ENCODE assay signal across 22 cellular contexts in genomic region chr19:33216198-33216830, GRCh38. TPM values are rescaled to one million over a fixed set of nuclear protein-coding genes. Genes with fewer than 3 reads are reported as not detected.
DNase-seq lines count a peak whose midpoint lies in the region; ATAC-seq, FAIRE-seq and TF ChIP-seq lines count a peak whose summit lies in the region.
"Had no signal": no experiment of that assay in that cellular context is flagged by ENCODE, and none has a peak within 500 bp of the region (broad histone marks: within the 10 kb centered on the region; RNA-seq: fewer than 3 reads in every experiment).

No MANE protein-coding gene starts in this region.

- TF ChIP-seq POLR2A in A549 (IDR thresholded peaks at IDR 0.05; ENCODE audit: low read length) (no peak), IMR-90 (IDR thresholded peaks at IDR 0.05; ENCODE audit: low read depth, low read length) (no peak), H1 (IDR thresholded peaks at IDR 0.05; ENCODE audit: control extremely low read depth in 1 of 2, low read depth in 2 of 2, low read length in 2 of 2) (no peak)

- H3K27ac ChIP-seq in A549 (no peak overlapping the region), IMR-90 (ENCODE audit: insufficient read depth, low read length) (no peak overlapping the region), H1 (ENCODE audit: low read depth, low read length) (no peak overlapping the region)
- H3K27ac ChIP-seq: GM23248 had no signal

- H3K4me1 ChIP-seq in A549, result no peaks in the 10 kb centered on the region
- no peaks in the 10 kb centered on the region for H3K4me1 ChIP-seq in IMR-90 (ENCODE audit: control insufficient read depth, insufficient read depth, low read length)
- H3K4me1 ChIP-seq in H1 (replicated peaks in 1 of 4; ENCODE audit: control insufficient read depth in 3 of 4, insufficient read depth in 4 of 4, low read length in 3 of 4), result peaks cover 0 to 2% (median under 1%) of the 10 kb centered on the region in 4 experiments; a peak in 3 of 7 replicates

- no peaks in the 10 kb centered on the region for H3K27me3 Mint-ChIP-seq in activated CD4-positive, alpha-beta memory T cell treated with anti-CD3 and anti-CD28 coated beads, Interleukin-2, amount 10 ng/mL, durations not matched to agents 7 days and 5 days

- H3K27ac Mint-ChIP-seq in activated CD4-positive, alpha-beta memory T cell treated with anti-CD3 and anti-CD28 coated beads, Interleukin-2, amount 10 ng/mL, durations not matched to agents 7 days and 5 days, result no peak overlapping the region
- H3K27ac Mint-ChIP-seq: CD14-positive monocyte had no signal

- H3K27me3 ChIP-seq in IMR-90 (ENCODE audit: control insufficient read depth, insufficient read depth, low read length), result peaks cover 17% of the 10 kb centered on the region; the same call in 1 of the 2 replicates
- no peaks in the 10 kb centered on the region for H3K27me3 ChIP-seq in H1 (replicated peaks in 1 of 4; ENCODE audit: control insufficient read depth in 3 of 4, extremely low read depth in 1 of 4, insufficient read depth in 3 of 4, low read length in 3 of 4)

- H3K4me1 Mint-ChIP-seq in activated CD4-positive, alpha-beta memory T cell treated with anti-CD3 and anti-CD28 coated beads, Interleukin-2, amount 10 ng/mL, durations not matched to agents 7 days and 5 days, result no peaks in the 10 kb centered on the region
- H3K4me1 Mint-ChIP-seq: CD14-positive monocyte had no signal

- dilution Hi-C loops in IMR-90 (cut with HindIII; ENCODE audit: low sequenced_read_pairs, unreplicated experiment), result no loop called here

- TF ChIP-seq EP300 in A549 (IDR thresholded peaks at IDR 0.05) (no peak), H1 (IDR thresholded peaks at IDR 0.05; ENCODE audit: borderline replicate concordance in 1 of 2, low read depth in 2 of 2, low read length in 2 of 2) (no peak)

- TF ChIP-seq RAD21 in A549 (conservative IDR thresholded peaks at IDR 0.05 in 1 of 2, IDR thresholded peaks at IDR 0.05 in 1 of 2) (no peak), IMR-90 (IDR thresholded peaks at IDR 0.05; ENCODE audit: low read length) (no peak), H1 (IDR thresholded peaks at IDR 0.05 in 1 of 2, conservative IDR thresholded peaks at IDR 0.05 in 1 of 2; ENCODE audit: low read depth in 2 of 2, low read length in 2 of 2) (peak; percentile 34 to 53)

- no peaks in the 10 kb centered on the region for H3K23me2 ChIP-seq in H1 (ENCODE audit: low read depth, low read length)

- H2BK120ac ChIP-seq in IMR-90 (ENCODE audit: low read depth, low read length), result no peak overlapping the region
- H2BK120ac ChIP-seq in H1 (replicated peaks; ENCODE audit: low read depth, low read length), result no peak overlapping the region

- H3K56ac ChIP-seq in IMR-90 (ENCODE audit: extremely low read depth, insufficient read depth, low read length) (no peak overlapping the region), H1 (replicated peaks; ENCODE audit: insufficient read length, low read depth, low read length) (no peak overlapping the region)

- no peaks in the 10 kb centered on the region for H3K9me1 ChIP-seq in IMR-90 (ENCODE audit: insufficient read depth, low read length)

- intact Hi-C loops in IMR-90 (cut with micrococcal nuclease), result no loop called here

- no TSS peak for BruUV-seq in IMR-90 (replicated peaks; lab: Mats Ljungman, UMichigan)

- H2BK5ac ChIP-seq in IMR-90 (ENCODE audit: low read depth, low read length, poor library complexity, severe bottlenecking) (no peak overlapping the region), H1 (ENCODE audit: low read depth, low read length) (no peak overlapping the region)

- H2AFZ ChIP-seq in IMR-90 (replicated peaks; ENCODE audit: low read length, poor library complexity), result peak overlapping the region; percentile 32
- 0 out of 2 replicates have a peak overlapping the region, but pooled peaks have one; percentile 65 for H2AFZ ChIP-seq in H1 (ENCODE audit: low read length)
- H2AFZ ChIP-seq: GM23248 had no signal

- H3K4me3 ChIP-seq in A549 (no peak overlapping the region), IMR-90 (ENCODE audit: insufficient read depth, low read depth, low read length) (no peak overlapping the region), H1 (ENCODE audit: extremely low read depth in 1 of 4, insufficient read depth in 2 of 4, low read depth in 3 of 4, low read length in 4 of 4) (no peak overlapping the region)
- H3K4me3 ChIP-seq: GM23248 had no signal

- no peaks in the 10 kb centered on the region for H3K9me3 Mint-ChIP-seq in activated CD4-positive, alpha-beta memory T cell treated with anti-CD3 and anti-CD28 coated beads, Interleukin-2, amount 10 ng/mL, durations not matched to agents 7 days and 5 days
- H3K9me3 Mint-ChIP-seq: CD14-positive monocyte had no signal

- POLR2A ChIA-PET in A549 (lab: Yijun Ruan, JAX), result interaction anchor here (1.1 kb wide), 1 partner anchor 868 kb away, joined by 3 read pairs; no protein-coding TSS in a partner anchor
- POLR2A ChIA-PET in IMR-90 (lab: Charles Lee; ENCODE audit: unreplicated experiment), result no interaction called here
- POLR2A ChIA-PET in H1 (lab: Charles Lee; ENCODE audit: partially characterized antibody), result interaction anchor here (1.4 kb wide), 1 partner anchor 8 kb away, joined by 3 read pairs; no protein-coding TSS in a partner anchor
- POLR2A ChIA-PET in activated CD4-positive, alpha-beta memory T cell treated with anti-CD3 and anti-CD28 coated beads, Interleukin-2, amount 10 ng/mL, durations not matched to agents 7 days and 5 days (lab: Charles Lee), result interaction anchor here (0.6 kb wide), 1 partner anchor 35 kb away, joined by 3 read pairs; no protein-coding TSS in a partner anchor

- H3K4me2 ChIP-seq in A549 (no peak overlapping the region), IMR-90 (ENCODE audit: low read depth, low read length) (no peak overlapping the region), H1 (ENCODE audit: insufficient read depth in 1 of 2, low read depth in 2 of 2, low read length in 2 of 2) (no peak overlapping the region)

- CTCF ChIA-PET in A549 (lab: Yijun Ruan, JAX), result interaction anchor here (0.6 to 6.6 kb wide), 5 partner anchors 11 to 290 kb away, joined by 3 to 39 read pairs (median 7); no protein-coding TSS in a partner anchor
- CTCF ChIA-PET in IMR-90 (lab: Yijun Ruan, JAX), result no interaction called here
- CTCF ChIA-PET in H1 (lab: Charles Lee; ENCODE audit: partially characterized antibody), result interaction anchor here (0.6 to 3.8 kb wide), 12 partner anchors 7 to 355 kb away, joined by 3 to 21 read pairs (median 4); partner anchors contain the start of gene SLC7A10
- CTCF ChIA-PET in activated CD4-positive, alpha-beta memory T cell treated with anti-CD3 and anti-CD28 coated beads, Interleukin-2, amount 10 ng/mL, durations not matched to agents 7 days and 5 days (lab: Charles Lee), result no interaction called here

- no peak overlapping the region for H2BK20ac ChIP-seq in IMR-90 (ENCODE audit: low read depth, low read length)
- H2BK20ac ChIP-seq in H1 (ENCODE audit: low read length), result no peak overlapping the region

- H3K9ac ChIP-seq in IMR-90 (ENCODE audit: low read depth, low read length) (no peak overlapping the region), H1 (replicated peaks in 1 of 4; ENCODE audit: extremely low read depth in 1 of 4, low read depth in 3 of 4, low read length in 3 of 4) (no peak overlapping the region)
- H3K9ac ChIP-seq: GM23248 had no signal

- H3K79me1 ChIP-seq in IMR-90 (ENCODE audit: low read depth in 1 of 2, low read length in 2 of 2) (no peaks in the 10 kb centered on the region), H1 (ENCODE audit: low read depth, low read length) (no peaks in the 10 kb centered on the region)

- in situ Hi-C loops in IMR-90 (cut with MboI; ENCODE audit: low sequenced_read_pairs), result no loop called here

- no peaks in the 10 kb centered on the region; the same call in 1 of the 2 replicates for H4K20me1 ChIP-seq in IMR-90 (ENCODE audit: insufficient read depth, low read length)
- peaks cover 0 to 2% of the 10 kb centered on the region in 2 experiments for H4K20me1 ChIP-seq in H1 (replicated peaks in 1 of 2; ENCODE audit: control insufficient read depth in 1 of 2, insufficient read depth in 2 of 2, low read length in 2 of 2)

- DNase-seq in A549 (ENCODE audit: low read depth in 1 of 2, low spot score in 1 of 2) (no peak), ELF-1 (ENCODE audit: low read depth, low spot score) (peak; percentile 45), IMR-90 (no peak), H1 (ENCODE audit: low read depth in 1 of 2, low spot score in 2 of 2) (no peak), HK-2 (ENCODE audit: unreplicated experiment) (no peak)
- DNase-seq in activated CD8-positive, alpha-beta memory T cell treated with anti-CD3 and anti-CD28 coated beads, Interleukin-2, amount 50 U/mL, for 4 hours, result no peak
- DNase-seq in activated CD4-positive, alpha-beta memory T cell treated with anti-CD3 and anti-CD28 coated beads, Interleukin-2, amount 10 ng/mL, durations not matched to agents 7 days and 5 days, result no peak
- DNase-seq: ACHN, AML-193, COR-L47, GM23248, KBM-7, NCI-H1436 treated with DMSO at 0.1 percent for 48 hours, NCI-H2081, NCI-H510A, SHP77 treated with DMSO at 0.1 percent for 48 hours, T-helper 1 cell had no signal

- no peak overlapping the region for H3K4ac ChIP-seq in IMR-90 (ENCODE audit: low read depth, low read length)
- no peak overlapping the region for H3K4ac ChIP-seq in H1 (replicated peaks; ENCODE audit: insufficient read length, low read depth, low read length)

- H3K23ac ChIP-seq in IMR-90 (ENCODE audit: low read depth, low read length) (no peak overlapping the region), H1 (ENCODE audit: insufficient read length) (no peak overlapping the region)

- FAIRE-seq in A549 (lab: Jason Lieb, UNC), result peak; percentile 39
- no peak for FAIRE-seq in H1 (lab: Jason Lieb, UNC)
- FAIRE-seq: GM18507, RCC 7860 had no signal

- 69% methylated on average over 12 of the region's 12 CpGs for WGBS in A549 (ENCODE audit: missing lambda C conversion rate)
- WGBS in IMR-90 (ENCODE audit: extremely low coverage in 2 of 2, insufficient read length in 1 of 2), 2 experiments, result 29% methylated on average over 6 of the region's 12 CpGs; no CpG with 5 or more reads in 1 of the 2 experiments
- WGBS in H1 (ENCODE audit: extremely low coverage in 1 of 2, insufficient coverage in 1 of 2, insufficient read length in 1 of 2, insufficient replicate concordance in 2 of 2, low coverage in 1 of 2, low lambda C conversion rate in 2 of 2, missing lambda C conversion rate in 1 of 2), 2 experiments, result 64% methylated on average over 12 of the region's 12 CpGs; no CpG with 5 or more reads in 1 of the 2 experiments

- H3K9me3 ChIP-seq in A549, result no peaks in the 10 kb centered on the region
- no peaks in the 10 kb centered on the region for H3K9me3 ChIP-seq in IMR-90 (ENCODE audit: control insufficient read depth, insufficient read depth, low read length)
- H3K9me3 ChIP-seq in H1 (ENCODE audit: insufficient read depth in 2 of 2, low read depth in 1 of 2, low read length in 1 of 2), result no peaks in the 10 kb centered on the region

- H4K8ac ChIP-seq in IMR-90 (ENCODE audit: low read depth in 2 of 2, low read length in 2 of 2), result no peak overlapping the region
- H4K8ac ChIP-seq in H1 (ENCODE audit: extremely low read depth, insufficient read depth, low read length), result peak overlapping the region; percentile 9; the same call in 1 of the 2 replicates

- no peak overlapping the region for H4K91ac ChIP-seq in IMR-90 (ENCODE audit: insufficient read depth, low read depth, low read length)
- H4K91ac ChIP-seq in H1 (replicated peaks; ENCODE audit: insufficient read length, low read length), result no peak overlapping the region

- no peaks in the 10 kb centered on the region for H3K36me3 ChIP-seq in IMR-90 (ENCODE audit: control insufficient read depth, insufficient read depth, low read length)
- H3K36me3 ChIP-seq in H1 (ENCODE audit: control insufficient read depth in 2 of 4, insufficient read depth in 4 of 4, low read length in 3 of 4), result no peaks in the 10 kb centered on the region

- H2BK15ac ChIP-seq in IMR-90 (ENCODE audit: low read depth, low read length) (no peak overlapping the region), H1 (ENCODE audit: low read length) (no peak overlapping the region)

- H4K5ac ChIP-seq in IMR-90 (ENCODE audit: low read depth, low read length) (no peak overlapping the region), H1 (ENCODE audit: insufficient read length, low read depth, low read length) (no peak overlapping the region)

- H2AK5ac ChIP-seq in IMR-90 (ENCODE audit: low read depth, low read length) (no peak overlapping the region), H1 (ENCODE audit: low read depth, low read length) (no peak overlapping the region)

- H3K14ac ChIP-seq in IMR-90 (replicated peaks; ENCODE audit: low read depth, low read length) (no peak overlapping the region), H1 (ENCODE audit: insufficient read length) (no peak overlapping the region)

- no peak for ATAC-seq in A549
- no peak for ATAC-seq in IMR-90 (ENCODE audit: low read depth)
- ATAC-seq in HG03342 (IDR thresholded peaks at IDR 0.05; ENCODE audit: unreplicated experiment), result no peak
- ATAC-seq: SK-N-SH treated with all-trans-retinoic acid at 6 μM for 48 hours had no signal

- H3K18ac ChIP-seq in IMR-90 (ENCODE audit: low read depth, low read length) (no peak overlapping the region), H1 (ENCODE audit: extremely low read depth, low read length) (no peak overlapping the region)

- no peaks in the 10 kb centered on the region for H3K79me2 ChIP-seq in H1 (ENCODE audit: control insufficient read depth in 1 of 2, insufficient read depth in 2 of 2, low read length in 2 of 2)

- TF ChIP-seq CTCF in A549 (IDR thresholded peaks at IDR 0.05) (no peak), IMR-90 (conservative IDR thresholded peaks at IDR 0.05; ENCODE audit: low read depth, low read length) (no peak), H1 (IDR thresholded peaks at IDR 0.05; ENCODE audit: control extremely low read depth in 1 of 3, insufficient read depth in 1 of 3, low read depth in 1 of 3, low read length in 3 of 3) (peak; percentile 35 to 50 (median 49))

- no peak overlapping the region for H3K4me3 Mint-ChIP-seq in activated CD4-positive, alpha-beta memory T cell treated with anti-CD3 and anti-CD28 coated beads, Interleukin-2, amount 10 ng/mL, durations not matched to agents 7 days and 5 days
- H3K4me3 Mint-ChIP-seq: CD14-positive monocyte had no signal

- no peaks in the 10 kb centered on the region for H3K36me3 Mint-ChIP-seq in activated CD4-positive, alpha-beta memory T cell treated with anti-CD3 and anti-CD28 coated beads, Interleukin-2, amount 10 ng/mL, durations not matched to agents 7 days and 5 days (ENCODE audit: low read depth)
- H3K36me3 Mint-ChIP-seq: CD14-positive monocyte had no signal

- no peak overlapping the region for H2AK9ac ChIP-seq in IMR-90 (replicated peaks; ENCODE audit: low read depth, low read length, poor library complexity)

- H2BK12ac ChIP-seq in H1 (ENCODE audit: low read depth, low read length), result no peak overlapping the region

RNA-seq across cellular contexts. Expression of gene SLC7A10, which starts 9.3 kb away (rescaled TPM):
- polyA plus RNA-seq in A549 (2011; rRNA removed) (0.05 and 0.13 TPM in 2 replicates), A549 (2017; fragmentation: RNase III; extraction: RNeasy Plus Mini Kit Qiagen cat#74134 plus additional on column Dnase treatment) (0.13 to 0.26 TPM (median 0.20 TPM) in 3 replicates), IMR-90 (2012; rRNA removed) (not detected in 2 replicates), H1 (2011; rRNA removed) (7.1 and 11.5 TPM in 2 replicates)
- polyA plus RNA-seq in A549 (2012; cell fraction: cytosol; rRNA removed), result 0.12 and 0.13 TPM in 2 replicates
- polyA plus RNA-seq in A549 (2012; cell fraction: nucleus; rRNA removed), result 0.50 and 0.77 TPM in 2 replicates
- polyA minus RNA-seq in A549 (2011; rRNA and poly(A)+ RNA removed), result 0.15 and 0.58 TPM in 2 replicates
- total RNA-seq in IMR-90 (2012; rRNA removed), result not detected in 2 replicates
- polyA plus RNA-seq in IMR-90 (2012; cell fraction: cytosol; rRNA removed), result not detected in 2 replicates
- polyA plus RNA-seq in IMR-90 (2012; cell fraction: nucleus; rRNA removed; ENCODE audit: low replicate concordance), result 0.11 TPM in 1 of 2 replicates, not detected in the other
- 3.2 and 3.7 TPM in 2 replicates for total RNA-seq in H1 (2021; fragmentation: NEBNext Ultra II Directional; extraction: Animal tissue kit (Norgen Biotek cat#: 25700))
- polyA plus RNA-seq in H1 (2011; cell fraction: cytosol; rRNA removed), result 5.3 TPM
- 17.8 TPM for polyA plus RNA-seq in H1 (2011; cell fraction: nucleus; rRNA removed)
- polyA plus RNA-seq in H1 (2012, experiment 1 of 2), result 3.7 to 6.3 TPM (median 4.5 TPM) in 4 replicates
- 3.0 TPM for polyA plus RNA-seq in H1 (2012, experiment 2 of 2)
- polyA plus RNA-seq in H1 (2013, experiment 1 of 2), result 4.2 TPM
- 4.0 TPM for polyA plus RNA-seq in H1 (2013, experiment 2 of 2)
- polyA minus RNA-seq in H1 (2011; rRNA and poly(A)+ RNA removed), result 2.2 and 2.9 TPM in 2 replicates
- 3.4 TPM for polyA minus RNA-seq in H1 (2011; cell fraction: cytosol; rRNA and poly(A)+ RNA removed)
- polyA minus RNA-seq in H1 (2011; cell fraction: nucleus; rRNA and poly(A)+ RNA removed), result 3.1 TPM
- not detected for total RNA-seq in activated CD4-positive, alpha-beta memory T cell treated with anti-CD3 and anti-CD28 coated beads, Interleukin-2, amount 10 ng/mL, durations not matched to agents 7 days and 5 days
- total RNA-seq: GM23248 had no signal
- polyA plus RNA-seq: CD14-positive monocyte, GM23248 had no signal

RNA-seq across cellular contexts. Expression of gene LRP3, which starts 22.2 kb away (rescaled TPM):
- polyA plus RNA-seq in A549 (2011; rRNA removed) (10.9 and 16.1 TPM in 2 replicates), A549 (2017; fragmentation: RNase III; extraction: RNeasy Plus Mini Kit Qiagen cat#74134 plus additional on column Dnase treatment) (22.7 to 25.1 TPM (median 24.5 TPM) in 3 replicates), IMR-90 (2012; rRNA removed) (20.2 and 25.7 TPM in 2 replicates), H1 (2011; rRNA removed) (30.3 and 40.2 TPM in 2 replicates)
- 26.6 and 50.9 TPM in 2 replicates for polyA plus RNA-seq in A549 (2012; cell fraction: cytosol; rRNA removed)
- polyA plus RNA-seq in A549 (2012; cell fraction: nucleus; rRNA removed), result 46.0 and 78.2 TPM in 2 replicates
- 6.1 and 12.6 TPM in 2 replicates for polyA minus RNA-seq in A549 (2011; rRNA and poly(A)+ RNA removed)
- 8.4 and 8.6 TPM in 2 replicates for total RNA-seq in IMR-90 (2012; rRNA removed)
- 7.1 and 20.6 TPM in 2 replicates for polyA plus RNA-seq in IMR-90 (2012; cell fraction: cytosol; rRNA removed)
- 7.3 and 27.0 TPM in 2 replicates for polyA plus RNA-seq in IMR-90 (2012; cell fraction: nucleus; rRNA removed; ENCODE audit: low replicate concordance)
- total RNA-seq in H1 (2021; fragmentation: NEBNext Ultra II Directional; extraction: Animal tissue kit (Norgen Biotek cat#: 25700)), result 33.7 and 33.9 TPM in 2 replicates
- polyA plus RNA-seq in H1 (2011; cell fraction: cytosol; rRNA removed), result 25.6 TPM
- 125 TPM for polyA plus RNA-seq in H1 (2011; cell fraction: nucleus; rRNA removed)
- polyA plus RNA-seq in H1 (2012, experiment 1 of 2), result 20.2 to 35.8 TPM (median 29.2 TPM) in 4 replicates
- polyA plus RNA-seq in H1 (2012, experiment 2 of 2), result 19.0 TPM
- polyA plus RNA-seq in H1 (2013, experiment 1 of 2), result 33.7 TPM
- 38.3 TPM for polyA plus RNA-seq in H1 (2013, experiment 2 of 2)
- polyA minus RNA-seq in H1 (2011; rRNA and poly(A)+ RNA removed), result 9.8 and 12.1 TPM in 2 replicates
- polyA minus RNA-seq in H1 (2011; cell fraction: cytosol; rRNA and poly(A)+ RNA removed), result 23.4 TPM
- polyA minus RNA-seq in H1 (2011; cell fraction: nucleus; rRNA and poly(A)+ RNA removed), result 23.0 TPM
- not detected for total RNA-seq in activated CD4-positive, alpha-beta memory T cell treated with anti-CD3 and anti-CD28 coated beads, Interleukin-2, amount 10 ng/mL, durations not matched to agents 7 days and 5 days

Comparison
In these comparisons a context has a peak if more than half of its experiments do, and no peak if none do; other contexts are left out.
1. CTCF ChIP-seq: peak in H1 (3 of 3); none in A549 (single experiment) and IMR-90 (single experiment).
2. CTCF ChIA-PET loops: an anchor here in A549 (0.6 to 6.6 kb wide) and H1 (0.6 to 3.8 kb wide); none called in IMR-90 and activated CD4-positive, alpha-beta memory T cell treated with anti-CD3 and anti-CD28 coated beads, Interleukin-2, amount 10 ng/mL, durations not matched to agents 7 days and 5 days.
3. Of the 18 proteins assayed by ChIP-seq in both H1 and A549: peak only in H1: CTCF and RAD21; only in A549: none; in both: none; in neither: 16.